In genomic region chr1:27704958-27705357, GRCh38 we compare ENCODE assay signal across 27 cellular contexts.
"Had no signal": no experiment of that assay in that cellular context is flagged by ENCODE, and none has a peak within 500 bp of the region (broad histone marks: within the 10 kb centered on the region; RNA-seq: fewer than 3 reads in every experiment).

No MANE protein-coding gene starts in this region.

- H3K4me1 Mint-ChIP-seq: activated CD4-positive, alpha-beta memory T cell treated with anti-CD3 and anti-CD28 coated beads, Interleukin-2, amount 10 ng/mL, durations not matched to agents 7 days and 5 days; activated CD4-positive, alpha-beta T cell treated with anti-CD3 and anti-CD28 coated beads, Interleukin-2, amount 10 ng/mL, durations not matched to agents 7 days and 5 days; activated naive CD4-positive, alpha-beta T cell treated with anti-CD3 and anti-CD28 coated beads, Interleukin-2, amount 50 U/mL, for 24 hours; activated naive CD8-positive, alpha-beta T cell treated with anti-CD3 and anti-CD28 coated beads for 36 hours; activated naive CD8-positive, alpha-beta T cell treated with anti-CD3 and anti-CD28 coated beads, Interleukin-2, amount 50 U/mL, for 24 hours; activated T-helper 17 cell treated with anti-CD3 and anti-CD28 coated beads, Interleukin-2, amount 50 U/mL, for 72 hours had no signal

- H3K36me3 Mint-ChIP-seq: activated naive CD8-positive, alpha-beta T cell treated with anti-CD3 and anti-CD28 coated beads for 36 hours had no signal

- H3K27ac Mint-ChIP-seq: activated CD4-positive, alpha-beta memory T cell treated with anti-CD3 and anti-CD28 coated beads, Interleukin-2, amount 10 ng/mL, durations not matched to agents 7 days and 5 days; activated CD4-positive, alpha-beta T cell treated with anti-CD3 and anti-CD28 coated beads, Interleukin-2, amount 10 ng/mL, durations not matched to agents 7 days and 5 days; activated naive CD4-positive, alpha-beta T cell treated with anti-CD3 and anti-CD28 coated beads for 36 hours; activated naive CD4-positive, alpha-beta T cell treated with anti-CD3 and anti-CD28 coated beads, Interleukin-2, amount 50 U/mL, for 24 hours; activated naive CD8-positive, alpha-beta T cell treated with anti-CD3 and anti-CD28 coated beads for 36 hours; activated naive CD8-positive, alpha-beta T cell treated with anti-CD3 and anti-CD28 coated beads, Interleukin-2, amount 50 U/mL, for 24 hours; activated T-helper 17 cell treated with anti-CD3 and anti-CD28 coated beads, Interleukin-2, amount 50 U/mL, for 72 hours had no signal

- H3K4me3 ChIP-seq: adrenal gland, body of pancreas, colonic mucosa had no signal

- H3K4me1 ChIP-seq: adrenal gland, body of pancreas, colonic mucosa had no signal

- H3K36me3 ChIP-seq: adrenal gland, colonic mucosa had no signal

- FAIRE-seq: endometrium had no signal

- H3K27me3 ChIP-seq: adrenal gland, body of pancreas, colonic mucosa had no signal

- H3K9me3 ChIP-seq: adrenal gland, body of pancreas, colonic mucosa had no signal

- H3K4me3 Mint-ChIP-seq: activated CD4-positive, alpha-beta memory T cell treated with anti-CD3 and anti-CD28 coated beads, Interleukin-2, amount 10 ng/mL, durations not matched to agents 7 days and 5 days; activated CD4-positive, alpha-beta T cell treated with anti-CD3 and anti-CD28 coated beads, Interleukin-2, amount 10 ng/mL, durations not matched to agents 7 days and 5 days; activated naive CD4-positive, alpha-beta T cell treated with anti-CD3 and anti-CD28 coated beads for 36 hours; activated naive CD4-positive, alpha-beta T cell treated with anti-CD3 and anti-CD28 coated beads, Interleukin-2, amount 50 U/mL, for 24 hours; activated naive CD8-positive, alpha-beta T cell treated with anti-CD3 and anti-CD28 coated beads for 36 hours; activated naive CD8-positive, alpha-beta T cell treated with anti-CD3 and anti-CD28 coated beads, Interleukin-2, amount 50 U/mL, for 24 hours; activated T-cell treated with anti-CD3 and anti-CD28 coated beads, Interleukin-2, amount 50 U/mL, for 4 hours; activated T-helper 17 cell treated with anti-CD3 and anti-CD28 coated beads, Interleukin-2, amount 50 U/mL, for 72 hours had no signal

- H3K27ac ChIP-seq: adrenal gland, body of pancreas, colonic mucosa had no signal

- H3K27me3 Mint-ChIP-seq: activated naive CD4-positive, alpha-beta T cell treated with anti-CD3 and anti-CD28 coated beads, Interleukin-2, amount 50 U/mL, for 24 hours; activated naive CD8-positive, alpha-beta T cell treated with anti-CD3 and anti-CD28 coated beads for 36 hours had no signal

- ATAC-seq: activated naive CD8-positive, alpha-beta T cell treated with anti-CD3 and anti-CD28 coated beads, Interleukin-2, amount 50 U/mL, for 24 hours; activated T-cell treated with anti-CD3 and anti-CD28 coated beads, Interleukin-2, amount 50 U/mL, for 4 hours; activated T-helper 17 cell treated with anti-CD3 and anti-CD28 coated beads, Interleukin-2, amount 50 U/mL, for 72 hours; body of pancreas; esophagus mucosa had no signal

- DNase-seq: activated CD4-positive, alpha-beta memory T cell treated with anti-CD3 and anti-CD28 coated beads, Interleukin-2, amount 10 ng/mL, durations not matched to agents 7 days and 5 days; activated CD4-positive, alpha-beta T cell treated with anti-CD3 and anti-CD28 coated beads for 1 hour; activated CD4-positive, alpha-beta T cell treated with anti-CD3 and anti-CD28 coated beads for 4 hours; activated CD4-positive, alpha-beta T cell treated with anti-CD3 and anti-CD28 coated beads, Interleukin-2, amount 10 ng/mL, durations not matched to agents 7 days and 5 days; activated CD4-positive, alpha-beta T cell treated with anti-CD3 and anti-CD28 coated beads, Interleukin-2, amount 50 U/mL, for 4 hours; activated CD8-positive, alpha-beta memory T cell treated with anti-CD3 and anti-CD28 coated beads, Interleukin-2, amount 50 U/mL, for 48 hours; activated effector memory CD4-positive, alpha-beta T cell treated with anti-CD3 and anti-CD28 coated beads, Interleukin-2, amount 50 U/mL, for 16 hours; activated naive CD4-positive, alpha-beta T cell treated with anti-CD3 and anti-CD28 coated beads for 36 hours; activated naive CD8-positive, alpha-beta T cell treated with anti-CD3 and anti-CD28 coated beads for 36 hours; activated naive CD8-positive, alpha-beta T cell treated with anti-CD3 and anti-CD28 coated beads, Interleukin-2, amount 50 U/mL, for 24 hours; activated T-cell treated with anti-CD3 and anti-CD28 coated beads for 4 hours; activated T-cell treated with anti-CD3 and anti-CD28 coated beads, Interleukin-2, amount 50 U/mL, for 4 hours; adrenal gland; amygdala; aorta; body of pancreas; central memory CD4-positive, alpha-beta T cell; cerebellar nuclear complex; colonic mucosa; effector CD8-positive, alpha-beta T cell; foreskin fibroblast; head of caudate nucleus; T-helper 2 cell had no signal
